ENCODE assay signal across 9 cellular contexts in genomic region chr3:183518446-183519185, GRCh38. TPM values are rescaled to one million over a fixed set of nuclear protein-coding genes. Genes with fewer than 3 reads are reported as not detected.
DNase-seq lines count a peak whose midpoint lies in the region; ATAC-seq and TF ChIP-seq lines count a peak whose summit lies in the region.
"Had no signal": no experiment of that assay in that cellular context is flagged by ENCODE, and none has a peak within 500 bp of the region (broad histone marks: within the 10 kb centered on the region; RNA-seq: fewer than 3 reads in every experiment).

No MANE protein-coding gene starts in this region.

- H3K9me3 ChIP-seq in KOPT-K1 (ENCODE audit: insufficient read depth, low read length, poor library complexity, severe bottlenecking) = no peaks in the 10 kb centered on the region

- in situ Hi-C loops in GM13977 (cut with MboI; ENCODE audit: low pct_unique_long_range_greater_than_20kb, low sequenced_read_pairs, unreplicated experiment) = no loop called here

- H3K27ac Mint-ChIP-seq in WTC11 = no peak overlapping the region

- H3K27ac ChIP-seq in KOPT-K1 (ENCODE audit: low read depth, low read length, poor library complexity, severe bottlenecking) = peak overlapping the region; percentile 21

- H3K27me3 Mint-ChIP-seq in WTC11 (ENCODE audit: low read depth) = peaks cover 19% of the 10 kb centered on the region

- ATAC-seq in WTC11 = peak; percentile 48
- ATAC-seq in HG02610 (IDR thresholded peaks at IDR 0.05; ENCODE audit: unreplicated experiment) = no peak

- DNase-seq in DMS153 (lab: John Stamatoyannopoulos, UW) (peak; percentile 28), WTC11 (ENCODE audit: low spot score) (no peak), mesenteric fat pad (ENCODE audit: low spot score) (peak; percentile 14), NCI-H1930 (lab: John Stamatoyannopoulos, UW) (no peak), DMS114 treated with DMSO at 0.1 percent for 48 hours (lab: John Stamatoyannopoulos, UW; ENCODE audit: unreplicated experiment) (no peak), GM13977 (ENCODE audit: low spot score) (no peak)
- DNase-seq: effector CD8-positive, alpha-beta T cell had no signal

- POLR2A ChIA-PET in WTC11 (lab: Charles Lee) = interaction anchor here (0.5 kb wide), 1 partner anchor 15 kb away, joined by 3 read pairs; no protein-coding TSS in a partner anchor

- H3K4me3 Mint-ChIP-seq in WTC11 = no peak overlapping the region

- no peaks in the 10 kb centered on the region for H3K36me3 Mint-ChIP-seq in WTC11

- TF ChIP-seq CTCF in WTC11 (IDR thresholded peaks at IDR 0.05) (no peak), GM13977 (IDR thresholded peaks at IDR 0.05; ENCODE audit: extremely low read depth, insufficient read depth, missing control alignments) (no peak)

- CTCF ChIA-PET in WTC11 (lab: Charles Lee) = interaction anchor here (1.0 to 1.7 kb wide), 3 partner anchors 42 to 249 kb away, joined by 3 to 6 read pairs (median 5); no protein-coding TSS in a partner anchor

- H3K9me3 Mint-ChIP-seq in WTC11 = no peaks in the 10 kb centered on the region

- H3K4me1 Mint-ChIP-seq in WTC11 = peaks cover 22% of the 10 kb centered on the region

- H3K36me3 ChIP-seq in KOPT-K1 (ENCODE audit: insufficient read depth, low read length) = peaks cover 16% of the 10 kb centered on the region; the same call in 1 of the 2 replicates

TF ChIP-seq in WTC11, 78 proteins besides CTCF, POLR2A, EP300 and RAD21:
- TF ChIP-seq NR2C2 (CRISPR knock-in tag; IDR thresholded peaks at IDR 0.05) (no peak), RORB (CRISPR knock-in tag; IDR thresholded peaks at IDR 0.05) (no peak), E2F4 (CRISPR knock-in tag; IDR thresholded peaks at IDR 0.05; ENCODE audit: borderline replicate concordance, low read depth) (no peak), ZNF219 (CRISPR knock-in tag; IDR thresholded peaks at IDR 0.05; ENCODE audit: borderline replicate concordance) (no peak), RELA (CRISPR knock-in tag; IDR thresholded peaks at IDR 0.05; ENCODE audit: borderline replicate concordance) (no peak), NR1H2 (CRISPR knock-in tag; IDR thresholded peaks at IDR 0.05) (no peak), CREB1 (CRISPR knock-in tag; IDR thresholded peaks at IDR 0.05) (no peak)
- TF ChIP-seq, protein P1, sequence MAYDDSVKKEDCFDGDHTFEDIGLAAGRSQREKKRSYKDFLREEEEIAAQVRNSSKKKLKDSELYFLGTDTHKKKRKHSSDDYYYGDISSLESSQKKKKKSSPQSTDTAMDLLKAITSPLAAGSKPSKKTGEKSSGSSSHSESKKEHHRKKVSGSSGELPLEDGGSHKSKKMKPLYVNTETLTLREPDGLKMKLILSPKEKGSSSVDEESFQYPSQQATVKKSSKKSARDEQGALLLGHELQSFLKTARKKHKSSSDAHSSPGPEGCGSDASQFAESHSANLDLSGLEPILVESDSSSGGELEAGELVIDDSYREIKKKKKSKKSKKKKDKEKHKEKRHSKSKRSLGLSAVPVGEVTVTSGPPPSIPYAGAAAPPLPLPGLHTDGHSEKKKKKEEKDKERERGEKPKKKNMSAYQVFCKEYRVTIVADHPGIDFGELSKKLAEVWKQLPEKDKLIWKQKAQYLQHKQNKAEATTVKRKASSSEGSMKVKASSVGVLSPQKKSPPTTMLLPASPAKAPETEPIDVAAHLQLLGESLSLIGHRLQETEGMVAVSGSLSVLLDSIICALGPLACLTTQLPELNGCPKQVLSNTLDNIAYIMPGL (CRISPR knock-in tag; IDR thresholded peaks at IDR 0.05) = no peak

RNA-seq across cellular contexts. Expression of gene KLHL6, which starts 36.9 kb away (rescaled TPM):
- total RNA-seq in WTC11 (2021) (0.11 to 0.23 TPM (median 0.18 TPM) in 3 replicates), mesenteric fat pad (5.7 TPM)

Comparison
In these comparisons a context has a peak if more than half of its experiments do, and no peak if none do; other contexts are left out.
1. DNase-seq: peak in DMS153 (single experiment) and mesenteric fat pad (single experiment); none in WTC11 (single experiment), NCI-H1930 (0 of 2), DMS114 treated with DMSO at 0.1 percent for 48 hours (single experiment) and GM13977 (single experiment).